ENCODE assay signal across 1 cellular context in genomic region chr11:83895516-83895915, GRCh38.
TF ChIP-seq lines count a peak whose summit lies in the region.

No MANE protein-coding gene starts in this region.

TF ChIP-seq in GM23338, 12 proteins besides CTCF, POLR2A, EP300 and RAD21 (continued from another document):
- no peak for TF ChIP-seq ZNF462 (CRISPR knock-in tag; IDR thresholded peaks at IDR 0.05)
- TF ChIP-seq POLR2AphosphoS5 (IDR thresholded peaks at IDR 0.05; ENCODE audit: low read depth), result no peak
- TF ChIP-seq, protein P1, sequence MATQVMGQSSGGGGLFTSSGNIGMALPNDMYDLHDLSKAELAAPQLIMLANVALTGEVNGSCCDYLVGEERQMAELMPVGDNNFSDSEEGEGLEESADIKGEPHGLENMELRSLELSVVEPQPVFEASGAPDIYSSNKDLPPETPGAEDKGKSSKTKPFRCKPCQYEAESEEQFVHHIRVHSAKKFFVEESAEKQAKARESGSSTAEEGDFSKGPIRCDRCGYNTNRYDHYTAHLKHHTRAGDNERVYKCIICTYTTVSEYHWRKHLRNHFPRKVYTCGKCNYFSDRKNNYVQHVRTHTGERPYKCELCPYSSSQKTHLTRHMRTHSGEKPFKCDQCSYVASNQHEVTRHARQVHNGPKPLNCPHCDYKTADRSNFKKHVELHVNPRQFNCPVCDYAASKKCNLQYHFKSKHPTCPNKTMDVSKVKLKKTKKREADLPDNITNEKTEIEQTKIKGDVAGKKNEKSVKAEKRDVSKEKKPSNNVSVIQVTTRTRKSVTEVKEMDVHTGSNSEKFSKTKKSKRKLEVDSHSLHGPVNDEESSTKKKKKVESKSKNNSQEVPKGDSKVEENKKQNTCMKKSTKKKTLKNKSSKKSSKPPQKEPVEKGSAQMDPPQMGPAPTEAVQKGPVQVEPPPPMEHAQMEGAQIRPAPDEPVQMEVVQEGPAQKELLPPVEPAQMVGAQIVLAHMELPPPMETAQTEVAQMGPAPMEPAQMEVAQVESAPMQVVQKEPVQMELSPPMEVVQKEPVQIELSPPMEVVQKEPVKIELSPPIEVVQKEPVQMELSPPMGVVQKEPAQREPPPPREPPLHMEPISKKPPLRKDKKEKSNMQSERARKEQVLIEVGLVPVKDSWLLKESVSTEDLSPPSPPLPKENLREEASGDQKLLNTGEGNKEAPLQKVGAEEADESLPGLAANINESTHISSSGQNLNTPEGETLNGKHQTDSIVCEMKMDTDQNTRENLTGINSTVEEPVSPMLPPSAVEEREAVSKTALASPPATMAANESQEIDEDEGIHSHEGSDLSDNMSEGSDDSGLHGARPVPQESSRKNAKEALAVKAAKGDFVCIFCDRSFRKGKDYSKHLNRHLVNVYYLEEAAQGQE (IDR thresholded peaks at IDR 0.05; ENCODE audit: unreplicated experiment), result no peak
- no peak for TF ChIP-seq EZH2 (IDR thresholded peaks at IDR 0.05; ENCODE audit: low read depth, unreplicated experiment)
- no peak for TF ChIP-seq NANOG (IDR thresholded peaks at IDR 0.05; ENCODE audit: borderline replicate concordance)
- no peak for TF ChIP-seq CREB1 (CRISPR knock-in tag; IDR thresholded peaks at IDR 0.05; ENCODE audit: low read depth)
- TF ChIP-seq JUNB (IDR thresholded peaks at IDR 0.05; ENCODE audit: unreplicated experiment), result no peak
- TF ChIP-seq EZH2phosphoT487 (IDR thresholded peaks at IDR 0.05; ENCODE audit: unreplicated experiment), result no peak
- no peak for TF ChIP-seq STAT1 (IDR thresholded peaks at IDR 0.05; ENCODE audit: unreplicated experiment)
- no peak for TF ChIP-seq ZNF114 (CRISPR knock-in tag; IDR thresholded peaks at IDR 0.05)
TF ChIP-seq in GM23338: peak in this region for 0.
